In genomic region chr2:233542507-233542906, GRCh38 we compare ENCODE assay signal across 19 cellular contexts. TPM values are rescaled to one million over a fixed set of nuclear protein-coding genes. Genes with fewer than 3 reads are reported as not detected.
DNase-seq lines count a peak whose midpoint lies in the region; ATAC-seq, FAIRE-seq and TF ChIP-seq lines count a peak whose summit lies in the region.
"Had no signal": no experiment of that assay in that cellular context is flagged by ENCODE, and none has a peak within 500 bp of the region (broad histone marks: within the 10 kb centered on the region; RNA-seq: fewer than 3 reads in every experiment).

No MANE protein-coding gene starts in this region.

- CTCF ChIA-PET in mammary epithelial cell (lab: Charles Lee; ENCODE audit: low non-redundant PET): no interaction called here

- H4K20me1 ChIP-seq in mammary epithelial cell (ENCODE audit: insufficient read depth, low read length) (no peaks in the 10 kb centered on the region), keratinocyte (ENCODE audit: control insufficient read depth, extremely low read depth, insufficient read depth, low read length) (no peaks in the 10 kb centered on the region), Karpas-422 (ENCODE audit: insufficient read depth, low read depth, low read length) (no peaks in the 10 kb centered on the region)

- intact Hi-C loops in right cardiac atrium (cut with DNase I) (no loop called here), left ventricle myocardium inferior (cut with micrococcal nuclease) (no loop called here), mammary epithelial cell (cut with micrococcal nuclease) (loop anchor here (2.0 kb wide), 1 partner anchor 50 kb away; no protein-coding TSS in a partner anchor)

- H3K79me2 ChIP-seq in mammary epithelial cell (ENCODE audit: insufficient read depth, low read length) (no peaks in the 10 kb centered on the region), keratinocyte (ENCODE audit: control insufficient read depth, insufficient read depth, low read length) (no peaks in the 10 kb centered on the region), Karpas-422 (ENCODE audit: low read length) (no peaks in the 10 kb centered on the region)

- H3K4me3 ChIP-seq in right cardiac atrium (ENCODE audit: low read length): no peak overlapping the region
- H3K4me3 ChIP-seq in left ventricle myocardium inferior: no peak overlapping the region
- no peak overlapping the region for H3K4me3 ChIP-seq in mammary epithelial cell (replicated peaks in 1 of 3; ENCODE audit: insufficient read depth in 1 of 3, low read depth in 2 of 3, low read length in 3 of 3)
- H3K4me3 ChIP-seq in keratinocyte (ENCODE audit: control insufficient read depth in 2 of 3, extremely low read depth in 1 of 3, insufficient read depth in 2 of 3, low read depth in 1 of 3, low read length in 3 of 3): no peak overlapping the region
- no peak overlapping the region for H3K4me3 ChIP-seq in Karpas-422 (ENCODE audit: low read length)
- H3K4me3 ChIP-seq: A549, lung, tibial artery had no signal

- H2AFZ ChIP-seq in mammary epithelial cell (ENCODE audit: low read depth, low read length) (no peak overlapping the region), keratinocyte (ENCODE audit: control insufficient read depth, low read length) (no peak overlapping the region), Karpas-422 (ENCODE audit: low read length) (no peak overlapping the region)

- H3K27me3 ChIP-seq in right cardiac atrium (ENCODE audit: control insufficient read depth, insufficient read depth): no peaks in the 10 kb centered on the region
- no peaks in the 10 kb centered on the region for H3K27me3 ChIP-seq in left ventricle myocardium inferior (ENCODE audit: low read depth)
- no peaks in the 10 kb centered on the region for H3K27me3 ChIP-seq in mammary epithelial cell (ENCODE audit: insufficient read depth, low read length)
- no peaks in the 10 kb centered on the region for H3K27me3 ChIP-seq in keratinocyte (ENCODE audit: control insufficient read depth, extremely low read depth, insufficient read depth, low read length)
- no peaks in the 10 kb centered on the region for H3K27me3 ChIP-seq in Karpas-422 (ENCODE audit: low read length)
- H3K27me3 ChIP-seq: tibial artery had no signal

- no peak for TF ChIP-seq CTCF in left ventricle myocardium inferior (IDR thresholded peaks at IDR 0.05; ENCODE audit: borderline replicate concordance)
- TF ChIP-seq CTCF in mammary epithelial cell (conservative IDR thresholded peaks at IDR 0.05 in 1 of 2, IDR thresholded peaks at IDR 0.05 in 1 of 2; ENCODE audit: extremely low read depth in 1 of 2, insufficient read depth in 1 of 2, low read depth in 1 of 2, low read length in 2 of 2): no peak
- no peak for TF ChIP-seq CTCF in keratinocyte (optimal IDR thresholded peaks at IDR 0.05 in 1 of 3, IDR thresholded peaks at IDR 0.05 in 1 of 3, conservative IDR thresholded peaks at IDR 0.05 in 1 of 3; ENCODE audit: extremely low read depth in 1 of 3, insufficient read depth in 2 of 3, low read length in 3 of 3)

- DNase-seq in right cardiac atrium (peak in 2 of 3 donors; percentile 22 to 42), left ventricle myocardium inferior (no peak), mammary epithelial cell (peak; percentile 68), keratinocyte (ENCODE audit: low read depth, low spot score) (no peak), pons (ENCODE audit: low spot score) (no peak), Karpas-422 (no peak), T-helper 1 cell (no peak)
- DNase-seq: activated CD4-positive, alpha-beta T cell treated with anti-CD3 and anti-CD28 coated beads, Interleukin-2, amount 10 ng/mL, durations not matched to agents 24 days and 14 days; anterior cingulate cortex; effector CD4-positive, alpha-beta T cell; hippocampal formation; NCI-H1930; NCI-H748 treated with DMSO at 0.1 percent for 48 hours; RPMI8226; T-helper 2 cell had no signal

- FAIRE-seq in keratinocyte (lab: Jason Lieb, UNC): peak; percentile 20
- FAIRE-seq: A549 had no signal

- WGBS in right cardiac atrium: 75% methylated on average over 5 of the region's 5 CpGs
- WGBS in mammary epithelial cell (ENCODE audit: low coverage, missing lambda C conversion rate): 62% methylated on average over 5 of the region's 5 CpGs

- no peak overlapping the region for H3K27ac ChIP-seq in right cardiac atrium (ENCODE audit: low read length)
- H3K27ac ChIP-seq in left ventricle myocardium inferior (replicated peaks): no peak overlapping the region
- H3K27ac ChIP-seq in mammary epithelial cell (ENCODE audit: insufficient read depth, low read depth, low read length): no peak overlapping the region
- no peak overlapping the region for H3K27ac ChIP-seq in keratinocyte (ENCODE audit: control insufficient read depth, insufficient read depth, low read length)
- no peak overlapping the region for H3K27ac ChIP-seq in Karpas-422 (ENCODE audit: low read length)
- H3K27ac ChIP-seq: tibial artery had no signal

- H3K4me1 ChIP-seq in right cardiac atrium (ENCODE audit: control insufficient read depth, insufficient read depth, low read length) (no peaks in the 10 kb centered on the region), left ventricle myocardium inferior (peaks cover 12% of the 10 kb centered on the region), mammary epithelial cell (ENCODE audit: insufficient read depth, low read length) (peaks cover 3% of the 10 kb centered on the region), keratinocyte (ENCODE audit: control insufficient read depth, extremely low read depth, insufficient read depth, low read length) (no peaks in the 10 kb centered on the region), Karpas-422 (ENCODE audit: low read length) (no peaks in the 10 kb centered on the region)
- H3K4me1 ChIP-seq: A549, tibial artery had no signal

- no peaks in the 10 kb centered on the region for H3K9me2 ChIP-seq in Karpas-422 (replicated peaks; ENCODE audit: insufficient read depth, low read length)

- H3K9me3 ChIP-seq in right cardiac atrium (ENCODE audit: control insufficient read depth, low read length) (no peaks in the 10 kb centered on the region), left ventricle myocardium inferior (replicated peaks) (no peaks in the 10 kb centered on the region), mammary epithelial cell (replicated peaks; ENCODE audit: insufficient read depth, low read length) (no peaks in the 10 kb centered on the region), keratinocyte (ENCODE audit: control insufficient read depth, low read depth, low read length) (no peaks in the 10 kb centered on the region), Karpas-422 (ENCODE audit: low read length) (no peaks in the 10 kb centered on the region)
- H3K9me3 ChIP-seq: A549, tibial artery had no signal

- H3K36me3 ChIP-seq in left ventricle myocardium inferior (peaks cover 84% of the 10 kb centered on the region), mammary epithelial cell (ENCODE audit: insufficient read depth, low read length) (peaks cover 29% of the 10 kb centered on the region), keratinocyte (ENCODE audit: control insufficient read depth in 2 of 2, extremely low read depth in 1 of 2, insufficient read depth in 2 of 2, low read length in 2 of 2) (peaks cover 5 to 20% of the 10 kb centered on the region in 2 experiments), Karpas-422 (ENCODE audit: insufficient read depth, low read length) (no peaks in the 10 kb centered on the region)

- dilution Hi-C loops in mammary epithelial cell (cut with HindIII; ENCODE audit: low sequenced_read_pairs): no loop called here
- dilution Hi-C loops in keratinocyte (cut with MboI; ENCODE audit: extremely low pct_ligation_motif_present, low sequenced_read_pairs): no loop called here

- H3K4me2 ChIP-seq in mammary epithelial cell (ENCODE audit: insufficient read depth, low read depth, low read length) (no peak overlapping the region), keratinocyte (ENCODE audit: control insufficient read depth, extremely low read depth, insufficient read depth, low read depth, low read length) (no peak overlapping the region), Karpas-422 (ENCODE audit: low read depth, low read length, poor library complexity, severe bottlenecking) (no peak overlapping the region)
- H3K4me2 ChIP-seq: A549 had no signal

- no peaks in the 10 kb centered on the region for H3K9me1 ChIP-seq in keratinocyte (ENCODE audit: control insufficient read depth, extremely low read depth, insufficient read depth, low read length)

- ATAC-seq in right cardiac atrium (no peak), GM21737 (IDR thresholded peaks at IDR 0.05; ENCODE audit: unreplicated experiment) (no peak)
- ATAC-seq: A549 had no signal

- no peak overlapping the region for H3K9ac ChIP-seq in mammary epithelial cell (ENCODE audit: insufficient read depth, low read length)
- H3K9ac ChIP-seq in keratinocyte (ENCODE audit: control insufficient read depth, extremely low read depth, insufficient read depth, low read length): no peak overlapping the region
- H3K9ac ChIP-seq in Karpas-422 (ENCODE audit: low read length): no peak overlapping the region

- no TSS peak for BruUV-seq in mammary epithelial cell (replicated peaks; lab: Mats Ljungman, UMichigan)

- in situ Hi-C loops in mammary epithelial cell (cut with MboI; ENCODE audit: low sequenced_read_pairs in 2 of 2): no loop called here

RNA-seq across cellular contexts. Expression of gene USP40, which starts 24.1 kb away (rescaled TPM):
- total RNA-seq in right cardiac atrium (10 to 100 TPM; 16.8 to 18.6 (median 18.1) TPM), left ventricle myocardium inferior (20.0 TPM), mammary epithelial cell (10 to 100 TPM; 36.0 to 64.9 TPM)
- polyA plus RNA-seq in right cardiac atrium (15.1 TPM), mammary epithelial cell (28.2 TPM), keratinocyte (30.6 to 44.1 TPM (median 37.3 TPM) in 3 replicates)
- polyA minus RNA-seq in mammary epithelial cell (45.2 TPM), keratinocyte (52.2 to 68.8 TPM (median 53.0 TPM) in 3 replicates)
- 31.2 TPM for polyA plus RNA-seq in keratinocyte (2011; ENCODE audit: low read depth)
- polyA plus RNA-seq in keratinocyte (2011; cell fraction: cytosol; rRNA removed): 34.5 and 38.4 TPM in 2 replicates
- 78.4 and 98.0 TPM in 2 replicates for polyA plus RNA-seq in keratinocyte (2011; cell fraction: nucleus; rRNA removed)
- 14.0 and 30.3 TPM in 2 replicates for polyA plus RNA-seq in keratinocyte (2012; ENCODE audit: low replicate concordance)
- 31.3 TPM for polyA minus RNA-seq in keratinocyte (2011; cell fraction: cytosol; rRNA and poly(A)+ RNA removed)
- 36.2 and 77.2 TPM in 2 replicates for polyA minus RNA-seq in keratinocyte (2011; cell fraction: nucleus; rRNA and poly(A)+ RNA removed)
- total RNA-seq in Karpas-422 (2014; rRNA removed; shearing (Covaris generic); ENCODE audit: low replicate concordance): 7.9 and 9.5 TPM in 2 replicates

Comparison
In these comparisons a context has a peak if more than half of its experiments do, and no peak if none do; other contexts are left out.
1. DNase-seq: peak in right cardiac atrium (2 of 3) and mammary epithelial cell (single experiment); none in left ventricle myocardium inferior (single experiment), keratinocyte (single experiment), pons (single experiment), Karpas-422 (single experiment) and T-helper 1 cell (0 of 5).